1 cellular context compared by ENCODE assay signal in genomic region chr5:132237141-132237540, GRCh38.
TF ChIP-seq lines count a peak whose summit lies in the region.

No MANE protein-coding gene starts in this region.

TF ChIP-seq in A549, 52 proteins besides CTCF, POLR2A, EP300 and RAD21:
- TF ChIP-seq HMGXB4 (CRISPR knock-in tag; IDR thresholded peaks at IDR 0.05; ENCODE audit: borderline replicate concordance): no peak
- TF ChIP-seq FOSL2 (IDR thresholded peaks at IDR 0.05): no peak
- no peak for TF ChIP-seq FOSL2 (CRISPR knock-in tag; IDR thresholded peaks at IDR 0.05)
- no peak for TF ChIP-seq NFE2L2 (conservative IDR thresholded peaks at IDR 0.05; ENCODE audit: low read length)
- no peak for TF ChIP-seq ELK1 (IDR thresholded peaks at IDR 0.05; ENCODE audit: low read depth, low read length)
- TF ChIP-seq HOXB13 (CRISPR knock-in tag; IDR thresholded peaks at IDR 0.05; ENCODE audit: low read depth): no peak
- TF ChIP-seq MAX (IDR thresholded peaks at IDR 0.05): no peak
- TF ChIP-seq CHD2 (IDR thresholded peaks at IDR 0.05; ENCODE audit: low read length, partially characterized antibody): no peak
- TF ChIP-seq HOXB5 (CRISPR knock-in tag; IDR thresholded peaks at IDR 0.05): no peak
- TF ChIP-seq GATA3 (IDR thresholded peaks at IDR 0.05; ENCODE audit: borderline replicate concordance): no peak
- TF ChIP-seq EHF (CRISPR knock-in tag; IDR thresholded peaks at IDR 0.05): no peak
- no peak for TF ChIP-seq FOXS1 (CRISPR knock-in tag; IDR thresholded peaks at IDR 0.05)
- no peak for TF ChIP-seq ESRRA (IDR thresholded peaks at IDR 0.05; ENCODE audit: borderline replicate concordance, low read length)
- no peak for TF ChIP-seq MYC (IDR thresholded peaks at IDR 0.05; ENCODE audit: borderline replicate concordance, low read length)
- no peak for TF ChIP-seq HOXA7 (CRISPR knock-in tag; IDR thresholded peaks at IDR 0.05)
TF ChIP-seq in A549: peak in this region for 0.
